Comparison of ENCODE assay signal across 8 cellular contexts in genomic region chr1:46244656-46245371, GRCh38. TPM values are rescaled to one million over a fixed set of nuclear protein-coding genes. Genes with fewer than 3 reads are reported as not detected.
A peak's percentile ranks its signal among the peaks of the same experiment; 100 is the strongest.
DNase-seq lines count a peak whose midpoint lies in the region; ATAC-seq, FAIRE-seq and TF ChIP-seq lines count a peak whose summit lies in the region.

No MANE protein-coding gene starts in this region.

- H3K9ac ChIP-seq in endothelial cell of umbilical vein (replicated peaks; ENCODE audit: extremely low read depth, insufficient read depth, low read length): no peak overlapping the region

- TF ChIP-seq CTCF in DOHH2 (IDR thresholded peaks at IDR 0.05; ENCODE audit: low read depth, low read length, poor library complexity, severe bottlenecking) (peak; percentile 64), endothelial cell of umbilical vein (IDR thresholded peaks at IDR 0.05; ENCODE audit: extremely low read depth in 1 of 2, insufficient read depth in 1 of 2, low read depth in 1 of 2, low read length in 2 of 2) (peak; percentile 13 to 35), upper lobe of right lung (IDR thresholded peaks at IDR 0.05) (peak; percentile 37)

- peaks cover 18% of the 10 kb centered on the region for H3K4me1 Mint-ChIP-seq in stimulated activated memory B cell treated with anti-CD40 and anti-IgM and Interleukin-4, amounts not matched to agents 10 μg/mL and 1 μg/mL and 100 μg/mL, for 72 hours

- peaks cover 22% of the 10 kb centered on the region for H3K36me3 ChIP-seq in DOHH2 (ENCODE audit: control insufficient read depth, low read length)
- no peaks in the 10 kb centered on the region for H3K36me3 ChIP-seq in endothelial cell of umbilical vein (ENCODE audit: control insufficient read depth in 2 of 2, extremely low read depth in 1 of 2, insufficient read depth in 2 of 2, low read length in 2 of 2)
- H3K36me3 ChIP-seq in upper lobe of right lung: no peaks in the 10 kb centered on the region

- no peaks in the 10 kb centered on the region for H3K9me1 ChIP-seq in endothelial cell of umbilical vein (replicated peaks; ENCODE audit: control insufficient read depth, extremely low read depth, insufficient read depth, low read length)

- H3K4me3 Mint-ChIP-seq in stimulated activated memory B cell treated with anti-CD40 and anti-IgM and Interleukin-4, amounts not matched to agents 10 μg/mL and 1 μg/mL and 100 μg/mL, for 72 hours: no peak overlapping the region

- H3K4me2 ChIP-seq in DOHH2 (ENCODE audit: low read length) (peak overlapping the region; percentile 30; the same call in 1 of the 2 replicates), endothelial cell of umbilical vein (ENCODE audit: insufficient read depth, low read length) (no peak overlapping the region)

- H3K4me3 ChIP-seq in DOHH2 (ENCODE audit: low read length) (no peak overlapping the region), endothelial cell of umbilical vein (replicated peaks in 1 of 3; ENCODE audit: insufficient read depth in 1 of 3, low read depth in 1 of 3, low read length in 3 of 3) (no peak overlapping the region), upper lobe of right lung (no peak overlapping the region)

- H3K79me2 ChIP-seq in DOHH2 (ENCODE audit: control insufficient read depth, low read length) (peaks cover 28% of the 10 kb centered on the region), endothelial cell of umbilical vein (ENCODE audit: control insufficient read depth, insufficient read depth, low read length) (peaks cover 14% of the 10 kb centered on the region)

- H2AFZ ChIP-seq in endothelial cell of umbilical vein (ENCODE audit: low read depth, low read length): peak overlapping the region; percentile 44

- H3K9me2 ChIP-seq in DOHH2 (replicated peaks; ENCODE audit: control insufficient read depth, low read length): no peaks in the 10 kb centered on the region

- no peak overlapping the region for H3K27ac ChIP-seq in DOHH2 (ENCODE audit: low read depth, low read length)
- no peak overlapping the region for H3K27ac ChIP-seq in endothelial cell of umbilical vein (ENCODE audit: insufficient read depth, low read depth, low read length)
- H3K27ac ChIP-seq in upper lobe of right lung: no peak overlapping the region

- H3K27me3 Mint-ChIP-seq in stimulated activated memory B cell treated with anti-CD40 and anti-IgM and Interleukin-4, amounts not matched to agents 10 μg/mL and 1 μg/mL and 100 μg/mL, for 72 hours: no peaks in the 10 kb centered on the region

- no peak for TF ChIP-seq POLR2A in endothelial cell of umbilical vein (IDR thresholded peaks at IDR 0.05; ENCODE audit: low read depth, low read length)

- BruUV-seq in endothelial cell of umbilical vein (replicated peaks; lab: Mats Ljungman, UMichigan): no TSS peak

- H3F3A ChIP-seq in DOHH2 (ENCODE audit: control insufficient read depth, insufficient read depth): no peaks in the 10 kb centered on the region

- CTCF ChIA-PET in endothelial cell of umbilical vein (lab: Charles Lee): interaction anchor here (0.7 to 3.2 kb wide), 12 partner anchors 9 to 102 kb away, joined by 3 to 47 read pairs (median 5); partner anchors contain the start of genes LRRC41 and UQCRH

- FAIRE-seq in endothelial cell of umbilical vein (lab: Jason Lieb, UNC): peak; percentile 62

- intact Hi-C loops in endothelial cell of umbilical vein (cut with micrococcal nuclease): no loop called here
- intact Hi-C loops in upper lobe of right lung (cut with DNase I): no loop called here

- H3K27me3 ChIP-seq in DOHH2 (ENCODE audit: control insufficient read depth, low read length): no peaks in the 10 kb centered on the region
- H3K27me3 ChIP-seq in endothelial cell of umbilical vein (ENCODE audit: control insufficient read depth in 2 of 2, insufficient read depth in 2 of 2, low read length in 2 of 2): no peaks in the 10 kb centered on the region
- H3K27me3 ChIP-seq in upper lobe of right lung: no peaks in the 10 kb centered on the region

- dilution Hi-C loops in endothelial cell of umbilical vein (cut with MboI; ENCODE audit: extremely low pct_ligation_motif_present, low sequenced_read_pairs): no loop called here

- H3K4me1 ChIP-seq in DOHH2 (ENCODE audit: control insufficient read depth, low read length) (peaks cover 30% of the 10 kb centered on the region), endothelial cell of umbilical vein (ENCODE audit: control insufficient read depth, extremely low read depth, insufficient read depth, low read length) (peaks cover 20% of the 10 kb centered on the region), upper lobe of right lung (peaks cover 14% of the 10 kb centered on the region)

- DNase-seq in 8988T (peak; percentile 38), NCI-H1105 (lab: John Stamatoyannopoulos, UW) (peak; percentile 8), endothelial cell of umbilical vein (ENCODE audit: low read depth, low spot score) (peak; percentile 13), upper lobe of right lung (no peak)

- H3K9me3 ChIP-seq in DOHH2 (ENCODE audit: control insufficient read depth, insufficient read depth, low read length): no peaks in the 10 kb centered on the region
- H3K9me3 ChIP-seq in endothelial cell of umbilical vein (replicated peaks; ENCODE audit: control insufficient read depth, insufficient read depth, low read length): no peaks in the 10 kb centered on the region
- H3K9me3 ChIP-seq in upper lobe of right lung: no peaks in the 10 kb centered on the region

- H3K9me3 Mint-ChIP-seq in stimulated activated memory B cell treated with anti-CD40 and anti-IgM and Interleukin-4, amounts not matched to agents 10 μg/mL and 1 μg/mL and 100 μg/mL, for 72 hours: no peaks in the 10 kb centered on the region

- no peaks in the 10 kb centered on the region for H3K36me3 Mint-ChIP-seq in stimulated activated memory B cell treated with anti-CD40 and anti-IgM and Interleukin-4, amounts not matched to agents 10 μg/mL and 1 μg/mL and 100 μg/mL, for 72 hours

- ATAC-seq in upper lobe of right lung: no peak
- ATAC-seq in HG02623 (IDR thresholded peaks at IDR 0.05; ENCODE audit: unreplicated experiment): no peak
- ATAC-seq in HG02870 (IDR thresholded peaks at IDR 0.05; ENCODE audit: unreplicated experiment): no peak
- no peak for ATAC-seq in stimulated activated memory B cell treated with anti-CD40 and anti-IgM and Interleukin-4, amounts not matched to agents 10 μg/mL and 1 μg/mL and 100 μg/mL, for 72 hours

- H4K20me1 ChIP-seq in DOHH2 (ENCODE audit: control insufficient read depth, insufficient read depth, low read depth, low read length): 0 out of 2 replicates have a peak, but pooled peaks cover 9% of the 10 kb centered on the region
- H4K20me1 ChIP-seq in endothelial cell of umbilical vein (replicated peaks; ENCODE audit: control insufficient read depth, extremely low read depth, insufficient read depth, low read length): no peaks in the 10 kb centered on the region

- no peak overlapping the region for H3K27ac Mint-ChIP-seq in stimulated activated memory B cell treated with anti-CD40 and anti-IgM and Interleukin-4, amounts not matched to agents 10 μg/mL and 1 μg/mL and 100 μg/mL, for 72 hours

- POLR2A ChIA-PET in endothelial cell of umbilical vein (lab: Charles Lee): interaction anchor here (0.6 kb wide), 1 partner anchor 21 kb away, joined by 3 read pairs; no protein-coding TSS in a partner anchor

RNA-seq across cellular contexts. Expression of gene RAD54L, which starts 2.7 kb away (rescaled TPM):
- total RNA-seq in endothelial cell of umbilical vein (18.9 and 19.7 TPM in 2 replicates), upper lobe of right lung (1.0 TPM)
- 10.1 and 10.5 TPM in 2 replicates for polyA plus RNA-seq in endothelial cell of umbilical vein
- polyA plus RNA-seq in endothelial cell of umbilical vein (2011; cell fraction: cytosol; rRNA removed): 9.2 and 11.2 TPM in 2 replicates
- polyA plus RNA-seq in endothelial cell of umbilical vein (2011; cell fraction: nucleus; rRNA removed): 37.7 and 44.9 TPM in 2 replicates
- 4.3 and 9.1 TPM in 2 replicates for polyA plus RNA-seq in endothelial cell of umbilical vein (2012)
- polyA minus RNA-seq in endothelial cell of umbilical vein: 10.8 and 12.5 TPM in 2 replicates
- 17.1 TPM for polyA minus RNA-seq in endothelial cell of umbilical vein (2011; cell fraction: cytosol; rRNA and poly(A)+ RNA removed)
- 6.5 and 17.4 TPM in 2 replicates for polyA minus RNA-seq in endothelial cell of umbilical vein (2011; cell fraction: nucleus; rRNA and poly(A)+ RNA removed)

RNA-seq across cellular contexts. Expression of gene LURAP1, which starts 41.7 kb away (rescaled TPM):
- total RNA-seq in endothelial cell of umbilical vein (2.4 and 3.4 TPM in 2 replicates), upper lobe of right lung (2.7 TPM)
- polyA plus RNA-seq in endothelial cell of umbilical vein: 2.3 and 2.5 TPM in 2 replicates
- polyA plus RNA-seq in endothelial cell of umbilical vein (2011; cell fraction: cytosol; rRNA removed): 1.4 and 1.9 TPM in 2 replicates
- polyA plus RNA-seq in endothelial cell of umbilical vein (2011; cell fraction: nucleus; rRNA removed): 2.7 and 2.8 TPM in 2 replicates
- 1.4 and 1.5 TPM in 2 replicates for polyA plus RNA-seq in endothelial cell of umbilical vein (2012)
- polyA minus RNA-seq in endothelial cell of umbilical vein: 1.6 and 2.5 TPM in 2 replicates
- polyA minus RNA-seq in endothelial cell of umbilical vein (2011; cell fraction: cytosol; rRNA and poly(A)+ RNA removed): not detected
- polyA minus RNA-seq in endothelial cell of umbilical vein (2011; cell fraction: nucleus; rRNA and poly(A)+ RNA removed): 1.0 and 1.5 TPM in 2 replicates

RNA-seq across cellular contexts. Expression of gene POMGNT1, which starts 46.6 kb away (rescaled TPM):
- total RNA-seq in endothelial cell of umbilical vein (64.4 and 66.9 TPM in 2 replicates), upper lobe of right lung (63.0 TPM)
- polyA plus RNA-seq in endothelial cell of umbilical vein: 64.3 and 67.5 TPM in 2 replicates
- polyA plus RNA-seq in endothelial cell of umbilical vein (2011; cell fraction: cytosol; rRNA removed): 64.2 and 65.8 TPM in 2 replicates
- polyA plus RNA-seq in endothelial cell of umbilical vein (2011; cell fraction: nucleus; rRNA removed): 113 and 115 TPM in 2 replicates
- polyA plus RNA-seq in endothelial cell of umbilical vein (2012): 47.9 and 51.3 TPM in 2 replicates
- polyA minus RNA-seq in endothelial cell of umbilical vein: 56.7 and 58.7 TPM in 2 replicates
- polyA minus RNA-seq in endothelial cell of umbilical vein (2011; cell fraction: cytosol; rRNA and poly(A)+ RNA removed): 21.9 TPM
- 23.6 and 24.4 TPM in 2 replicates for polyA minus RNA-seq in endothelial cell of umbilical vein (2011; cell fraction: nucleus; rRNA and poly(A)+ RNA removed)

RNA-seq across cellular contexts. Expression of gene LRRC41, which starts 58.6 kb away (rescaled TPM):
- total RNA-seq in endothelial cell of umbilical vein: 69.2 and 71.5 TPM in 2 replicates
- 91.1 and 105 TPM in 2 replicates for polyA plus RNA-seq in endothelial cell of umbilical vein
- polyA plus RNA-seq in endothelial cell of umbilical vein (2011; cell fraction: cytosol; rRNA removed): 59.8 and 67.0 TPM in 2 replicates
- polyA plus RNA-seq in endothelial cell of umbilical vein (2011; cell fraction: nucleus; rRNA removed): 69.0 and 77.6 TPM in 2 replicates
- polyA plus RNA-seq in endothelial cell of umbilical vein (2012): 39.1 and 42.6 TPM in 2 replicates
- 72.8 and 83.3 TPM in 2 replicates for polyA minus RNA-seq in endothelial cell of umbilical vein
- polyA minus RNA-seq in endothelial cell of umbilical vein (2011; cell fraction: cytosol; rRNA and poly(A)+ RNA removed): 23.8 TPM
- 33.7 and 35.5 TPM in 2 replicates for polyA minus RNA-seq in endothelial cell of umbilical vein (2011; cell fraction: nucleus; rRNA and poly(A)+ RNA removed)
- total RNA-seq in upper lobe of right lung: 53.6 TPM

RNA-seq across cellular contexts. Expression of gene UQCRH, which starts 58.7 kb away (rescaled TPM):
- 253 and 266 TPM in 2 replicates for total RNA-seq in endothelial cell of umbilical vein
- polyA plus RNA-seq in endothelial cell of umbilical vein: 301 and 527 TPM in 2 replicates
- 534 and 807 TPM in 2 replicates for polyA plus RNA-seq in endothelial cell of umbilical vein (2011; cell fraction: cytosol; rRNA removed)
- polyA plus RNA-seq in endothelial cell of umbilical vein (2011; cell fraction: nucleus; rRNA removed): 114 and 186 TPM in 2 replicates
- 469 and 481 TPM in 2 replicates for polyA plus RNA-seq in endothelial cell of umbilical vein (2012)
- 87.2 and 124 TPM in 2 replicates for polyA minus RNA-seq in endothelial cell of umbilical vein
- 101 TPM for polyA minus RNA-seq in endothelial cell of umbilical vein (2011; cell fraction: cytosol; rRNA and poly(A)+ RNA removed)
- polyA minus RNA-seq in endothelial cell of umbilical vein (2011; cell fraction: nucleus; rRNA and poly(A)+ RNA removed): 18.5 and 23.9 TPM in 2 replicates
- 145 TPM for total RNA-seq in upper lobe of right lung
